Comparison of ENCODE assay signal across 14 cellular contexts in the genomic region with DNA sequence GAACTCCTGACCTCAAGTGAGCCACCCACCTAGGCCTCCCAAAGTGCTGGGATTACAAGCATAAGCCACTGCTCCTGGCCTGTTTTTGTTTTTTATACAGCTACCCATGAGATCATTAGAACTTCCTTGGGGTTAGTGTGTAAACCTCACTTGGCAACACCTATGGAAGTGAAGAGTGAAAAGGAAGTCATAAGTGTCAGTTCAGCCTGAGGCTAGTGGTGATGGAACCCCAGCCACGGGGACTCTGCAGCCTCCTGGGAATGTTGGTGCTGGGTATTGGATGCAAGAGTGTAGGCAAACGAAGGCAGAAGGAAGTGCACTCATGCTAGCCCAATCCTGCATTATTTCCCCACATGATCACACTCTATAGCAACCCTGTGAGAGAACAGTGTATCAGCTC. TPM values are rescaled to one million over a fixed set of nuclear protein-coding genes. Genes with fewer than 3 reads are reported as not detected.
DNase-seq lines count a peak whose midpoint lies in the region; ATAC-seq and TF ChIP-seq lines count a peak whose summit lies in the region.
"Had no signal": no experiment of that assay in that cellular context is flagged by ENCODE, and none has a peak within 500 bp of the region (broad histone marks: within the 10 kb centered on the region; RNA-seq: fewer than 3 reads in every experiment).

No MANE protein-coding gene starts in this region.

- H3K4me1 ChIP-seq in CD8-positive, alpha-beta memory T cell (ENCODE audit: insufficient read depth, low read length): peaks cover 78% of the 10 kb centered on the region
- H3K4me1 ChIP-seq in hepatocyte (ENCODE audit: insufficient read depth): peaks cover 44% of the 10 kb centered on the region
- H3K4me1 ChIP-seq: vagina had no signal

- no peaks in the 10 kb centered on the region for H3K27me3 ChIP-seq in CD4-positive, alpha-beta T cell (ENCODE audit: control insufficient read depth, insufficient read depth, low read length)
- no peaks in the 10 kb centered on the region for H3K27me3 ChIP-seq in CD8-positive, alpha-beta memory T cell (ENCODE audit: insufficient read depth, low read length, poor library complexity, severe bottlenecking)
- no peaks in the 10 kb centered on the region for H3K27me3 ChIP-seq in hepatocyte
- H3K27me3 ChIP-seq: cardiac muscle cell, vagina had no signal

- H3K4me3 Mint-ChIP-seq in CD4-positive, alpha-beta T cell: peak overlapping the region; percentile 80
- peak overlapping the region; percentile 18 to 79 (median 76) for H3K4me3 Mint-ChIP-seq in CD8-positive, alpha-beta memory T cell
- H3K4me3 Mint-ChIP-seq in activated CD8-positive, alpha-beta T cell treated with anti-CD3 and anti-CD28 coated beads, Interleukin-2, amount 10 ng/mL, durations not matched to agents 7 days and 5 days: peak overlapping the region; percentile 53
- H3K4me3 Mint-ChIP-seq: naive B cell had no signal

- no peak overlapping the region for H3K4me2 ChIP-seq in hepatocyte

- peak overlapping the region; percentile 26 for H3K27ac ChIP-seq in CD4-positive, alpha-beta T cell (ENCODE audit: low read depth, low read length)
- H3K27ac ChIP-seq in CD8-positive, alpha-beta memory T cell (ENCODE audit: low read depth, low read length): no peak overlapping the region
- H3K27ac ChIP-seq in hepatocyte: peak overlapping the region; percentile 96
- H3K27ac ChIP-seq: cardiac muscle cell, vagina had no signal

- H3K4me1 Mint-ChIP-seq in CD4-positive, alpha-beta T cell (ENCODE audit: low read depth): peaks cover 85% of the 10 kb centered on the region
- H3K4me1 Mint-ChIP-seq in CD8-positive, alpha-beta memory T cell: peaks cover 89 to 98% (median 94%) of the 10 kb centered on the region in 3 donors
- H3K4me1 Mint-ChIP-seq in activated CD8-positive, alpha-beta T cell treated with anti-CD3 and anti-CD28 coated beads, Interleukin-2, amount 10 ng/mL, durations not matched to agents 7 days and 5 days (ENCODE audit: low read depth): peaks cover 56% of the 10 kb centered on the region

- no peaks in the 10 kb centered on the region for H3K36me3 Mint-ChIP-seq in CD4-positive, alpha-beta T cell (ENCODE audit: low read depth)
- peaks cover 0 to 6% (median 0%) of the 10 kb centered on the region in 3 donors for H3K36me3 Mint-ChIP-seq in CD8-positive, alpha-beta memory T cell
- peaks cover 3% of the 10 kb centered on the region for H3K36me3 Mint-ChIP-seq in activated CD8-positive, alpha-beta T cell treated with anti-CD3 and anti-CD28 coated beads, Interleukin-2, amount 10 ng/mL, durations not matched to agents 7 days and 5 days (ENCODE audit: low read depth)
- H3K36me3 Mint-ChIP-seq: naive B cell had no signal

- peak overlapping the region; percentile 2 for H3K4me3 ChIP-seq in CD8-positive, alpha-beta memory T cell (ENCODE audit: low read length)
- H3K4me3 ChIP-seq in hepatocyte: no peak overlapping the region
- H3K4me3 ChIP-seq: cardiac muscle cell, vagina had no signal

- H3K36me3 ChIP-seq in CD8-positive, alpha-beta memory T cell (ENCODE audit: insufficient read depth, low read length): no peaks in the 10 kb centered on the region
- H3K36me3 ChIP-seq in hepatocyte (replicated peaks; ENCODE audit: insufficient read depth, low read depth): no peaks in the 10 kb centered on the region
- H3K36me3 ChIP-seq: cardiac muscle cell, vagina had no signal

- peak; percentile 2 for ATAC-seq in CD4-positive, alpha-beta T cell (ENCODE audit: poor library complexity)
- peak; percentile 16 for ATAC-seq in activated CD8-positive, alpha-beta T cell treated with anti-CD3 and anti-CD28 coated beads, Interleukin-2, amount 10 ng/mL, durations not matched to agents 7 days and 5 days

- peak overlapping the region; percentile 95 for H3K27ac Mint-ChIP-seq in CD4-positive, alpha-beta T cell
- peak overlapping the region; percentile 75 to 99 (median 90) for H3K27ac Mint-ChIP-seq in CD8-positive, alpha-beta memory T cell
- H3K27ac Mint-ChIP-seq in activated CD8-positive, alpha-beta T cell treated with anti-CD3 and anti-CD28 coated beads, Interleukin-2, amount 10 ng/mL, durations not matched to agents 7 days and 5 days: peak overlapping the region; percentile 73
- H3K27ac Mint-ChIP-seq: naive B cell had no signal

- intact Hi-C loops in CD4-positive, alpha-beta T cell (cut with DNase I, micrococcal nuclease): no loop called here

- no peaks in the 10 kb centered on the region for H4K20me1 ChIP-seq in hepatocyte (ENCODE audit: insufficient read depth, poor library complexity, severe bottlenecking)

- H3K9me3 ChIP-seq in CD4-positive, alpha-beta T cell (ENCODE audit: control insufficient read depth, low read length): no peaks in the 10 kb centered on the region
- H3K9me3 ChIP-seq in CD8-positive, alpha-beta memory T cell (ENCODE audit: low read length): no peaks in the 10 kb centered on the region
- H3K9me3 ChIP-seq in hepatocyte (ENCODE audit: low read depth): no peaks in the 10 kb centered on the region
- H3K9me3 ChIP-seq: vagina had no signal

- no peak for DNase-seq in CD4-positive, alpha-beta T cell
- no peak for DNase-seq in CD8-positive, alpha-beta memory T cell
- no peak for DNase-seq in activated CD8-positive, alpha-beta T cell treated with anti-CD3 and anti-CD28 coated beads, Interleukin-2, amount 10 ng/mL, durations not matched to agents 7 days and 5 days
- no peak for DNase-seq in hepatocyte (ENCODE audit: low spot score)
- no peak for DNase-seq in amniotic stem cell (lab: John Stamatoyannopoulos, UW)
- no peak for DNase-seq in stimulated activated CD4-positive, alpha-beta T cell treated with anti-CD3 and anti-CD28 coated beads, Interleukin-2, amount 100 ng/mL, for 48 hours
- DNase-seq in NCI-H2171 treated with DMSO at 0.1 percent for 48 hours (lab: John Stamatoyannopoulos, UW): no peak
- DNase-seq: glutamatergic neuron, MV-4-11, naive B cell, NCI-H2029 treated with DMSO at 0.1 percent for 48 hours, posterior cingulate gyrus had no signal

- 48% methylated on average over 2 of the region's 2 CpGs for WGBS in hepatocyte (ENCODE audit: low lambda C conversion rate, missing lambda C conversion rate)

- POLR2A ChIA-PET in CD4-positive, alpha-beta T cell (lab: Charles Lee): interaction anchor here (1.4 to 6.2 kb wide), 4 partner anchors 8 to 34 kb away, joined by 3 to 48 read pairs (median 8); partner anchors contain the start of gene FUCA2
- POLR2A ChIA-PET in CD8-positive, alpha-beta memory T cell (lab: Charles Lee): no interaction called here
- POLR2A ChIA-PET in activated CD8-positive, alpha-beta T cell treated with anti-CD3 and anti-CD28 coated beads, Interleukin-2, amount 10 ng/mL, durations not matched to agents 7 days and 5 days (lab: Charles Lee): interaction anchor here (0.7 to 1.7 kb wide), 2 partner anchors 9 to 12 kb away, joined by 3 to 5 read pairs; no protein-coding TSS in a partner anchor

- TF ChIP-seq CTCF in CD4-positive, alpha-beta T cell (IDR thresholded peaks at IDR 0.05): no peak
- TF ChIP-seq CTCF in hepatocyte (IDR thresholded peaks at IDR 0.05; ENCODE audit: poor library complexity): no peak

- H3K9me3 Mint-ChIP-seq in CD4-positive, alpha-beta T cell: no peaks in the 10 kb centered on the region
- no peaks in the 10 kb centered on the region for H3K9me3 Mint-ChIP-seq in CD8-positive, alpha-beta memory T cell
- H3K9me3 Mint-ChIP-seq in activated CD8-positive, alpha-beta T cell treated with anti-CD3 and anti-CD28 coated beads, Interleukin-2, amount 10 ng/mL, durations not matched to agents 7 days and 5 days (ENCODE audit: insufficient read depth): no peaks in the 10 kb centered on the region
- H3K9me3 Mint-ChIP-seq: naive B cell had no signal

- H3K27me3 Mint-ChIP-seq in CD4-positive, alpha-beta T cell: no peaks in the 10 kb centered on the region
- H3K27me3 Mint-ChIP-seq in CD8-positive, alpha-beta memory T cell: no peaks in the 10 kb centered on the region
- H3K27me3 Mint-ChIP-seq in activated CD8-positive, alpha-beta T cell treated with anti-CD3 and anti-CD28 coated beads, Interleukin-2, amount 10 ng/mL, durations not matched to agents 7 days and 5 days (ENCODE audit: low read depth): no peaks in the 10 kb centered on the region
- H3K27me3 Mint-ChIP-seq: naive B cell had no signal

- CTCF ChIA-PET in CD4-positive, alpha-beta T cell (lab: Charles Lee): no interaction called here
- CTCF ChIA-PET in CD8-positive, alpha-beta memory T cell (lab: Charles Lee): interaction anchor here (1.4 to 4.0 kb wide), 2 partner anchors 9 to 32 kb away, joined by 5 to 15 read pairs; no protein-coding TSS in a partner anchor
- CTCF ChIA-PET in activated CD8-positive, alpha-beta T cell treated with anti-CD3 and anti-CD28 coated beads, Interleukin-2, amount 10 ng/mL, durations not matched to agents 7 days and 5 days (lab: Charles Lee): interaction anchor here (1.7 kb wide), 1 partner anchor 32 kb away, joined by 8 read pairs; no protein-coding TSS in a partner anchor

- H3K79me2 ChIP-seq in hepatocyte: peaks cover 67% of the 10 kb centered on the region

- H2AFZ ChIP-seq in hepatocyte: no peak overlapping the region

- H3K9me2 ChIP-seq in hepatocyte (replicated peaks; ENCODE audit: insufficient read depth): no peaks in the 10 kb centered on the region

RNA-seq across cellular contexts. Expression of gene FUCA2, which starts 33.6 kb away (rescaled TPM):
- 1 to 10 TPM; 1.1 to 1.5 TPM for total RNA-seq in CD4-positive, alpha-beta T cell
- total RNA-seq in CD8-positive, alpha-beta memory T cell: 10 to 100 TPM; 12.3 to 13.2 TPM
- 14.2 TPM for polyA plus RNA-seq in CD8-positive, alpha-beta memory T cell
- 10 to 100 TPM; 10.7 to 13.8 TPM for total RNA-seq in activated CD8-positive, alpha-beta T cell treated with anti-CD3 and anti-CD28 coated beads, Interleukin-2, amount 10 ng/mL, durations not matched to agents 7 days and 5 days
- 117 TPM in 2 replicates for total RNA-seq in hepatocyte
- 141 and 142 TPM in 2 replicates for polyA plus RNA-seq in hepatocyte

Comparison
In these comparisons a context has a peak if more than half of its experiments do, and no peak if none do; other contexts are left out.
1. RNA of gene FUCA2, which starts 33.6 kb away (total RNA-seq): 117 TPM in hepatocyte, 10.7 to 13.8 TPM in activated CD8-positive, alpha-beta T cell treated with anti-CD3 and anti-CD28 coated beads, Interleukin-2, amount 10 ng/mL, durations not matched to agents 7 days and 5 days and 12.3 to 13.2 TPM in CD8-positive, alpha-beta memory T cell; 1.1 to 1.5 TPM in CD4-positive, alpha-beta T cell; every median in the first group is over 4 times any median in the second.
2. Peak in every context shown above with its lines, with median percentiles within 50 percentile points of each other: H3K27ac Mint-ChIP-seq and H3K4me3 Mint-ChIP-seq.